20 cellular contexts compared by ENCODE assay signal in genomic region chr10:57015187-57015586, GRCh38.
A peak's percentile ranks its signal among the peaks of the same experiment; 100 is the strongest.
DNase-seq lines count a peak whose midpoint lies in the region; ATAC-seq and TF ChIP-seq lines count a peak whose summit lies in the region.
"Had no signal": no experiment of that assay in that cellular context is flagged by ENCODE, and none has a peak within 500 bp of the region (broad histone marks: within the 10 kb centered on the region; RNA-seq: fewer than 3 reads in every experiment).

No MANE protein-coding gene starts in this region.

- CTCF ChIA-PET in SK-N-SH (lab: Yijun Ruan, JAX), result no interaction called here

- H3K4me2 ChIP-seq in SK-N-SH, result no peak overlapping the region
- H3K4me2 ChIP-seq: BLaER1 treated with 17β-estradiol and CSF1 and Interleukin-3, amounts not matched to agents 10 nM and 100 nM had no signal

- no peaks in the 10 kb centered on the region for H3K4me1 Mint-ChIP-seq in glutamatergic neuron (ENCODE audit: low read depth, unreplicated experiment)

- H3K9me3 ChIP-seq in SK-N-SH, result no peaks in the 10 kb centered on the region
- H3K9me3 ChIP-seq: BLaER1 treated with 17β-estradiol and CSF1 and Interleukin-3, amounts not matched to agents 10 nM and 100 nM; MG63 had no signal

- H3K79me2 ChIP-seq in SK-N-SH (ENCODE audit: insufficient read depth), result no peaks in the 10 kb centered on the region

- no peak overlapping the region for H3K4me3 Mint-ChIP-seq in glutamatergic neuron (ENCODE audit: unreplicated experiment)
- H3K4me3 Mint-ChIP-seq: CD8-positive, alpha-beta T cell had no signal

- H3K27ac Mint-ChIP-seq in glutamatergic neuron (ENCODE audit: unreplicated experiment), result no peak overlapping the region
- H3K27ac Mint-ChIP-seq: CD8-positive, alpha-beta T cell had no signal

- ATAC-seq in left cardiac atrium, result peak; percentile 44 to 49
- ATAC-seq in HG03460 (IDR thresholded peaks at IDR 0.05; ENCODE audit: unreplicated experiment), result no peak
- no peak for ATAC-seq in HG03571 (IDR thresholded peaks at IDR 0.05; ENCODE audit: unreplicated experiment)
- ATAC-seq: CD8-positive, alpha-beta T cell; HepG2; K562 had no signal

- no peaks in the 10 kb centered on the region for H3K9me2 ChIP-seq in SK-N-SH

- DNase-seq in NCI-H146 (lab: John Stamatoyannopoulos, UW) (peak; percentile 88), NCI-H146 treated with DMSO at 0.1 percent for 48 hours (lab: John Stamatoyannopoulos, UW; ENCODE audit: unreplicated experiment) (no peak), DMS53 treated with DMSO at 0.1 percent for 48 hours (lab: John Stamatoyannopoulos, UW; ENCODE audit: unreplicated experiment) (peak; percentile 31), glutamatergic neuron (peak; percentile 14), left cardiac atrium (no peak), SK-N-SH (no peak)
- DNase-seq: 8988T; Calu3; CD8-positive, alpha-beta T cell; GM23248; MG63; NCI-H1694 had no signal

- 34% methylated on average over 6 of the region's 8 CpGs for WGBS in SK-N-SH (ENCODE audit: low lambda C conversion rate)

- H3K27me3 ChIP-seq in SK-N-SH (ENCODE audit: insufficient read depth), result no peaks in the 10 kb centered on the region
- H3K27me3 ChIP-seq: BLaER1 treated with 17β-estradiol and CSF1 and Interleukin-3, amounts not matched to agents 10 nM and 100 nM; MG63 had no signal

- H3F3A ChIP-seq in SK-N-SH (replicated peaks; ENCODE audit: insufficient read depth), result no peaks in the 10 kb centered on the region

- H3K9me3 Mint-ChIP-seq in glutamatergic neuron (ENCODE audit: unreplicated experiment), result peaks cover 2% of the 10 kb centered on the region

- TF ChIP-seq RAD21 in SK-N-SH (IDR thresholded peaks at IDR 0.05; ENCODE audit: low read length), result no peak

- POLR2A ChIA-PET in SK-N-SH (lab: Yijun Ruan, JAX), result no interaction called here

- H3K27ac ChIP-seq in SK-N-SH (ENCODE audit: low read depth in 2 of 2, low read length in 1 of 2), result no peak overlapping the region
- H3K27ac ChIP-seq: BLaER1 treated with 17β-estradiol and CSF1 and Interleukin-3, amounts not matched to agents 10 nM and 100 nM; GM23248; HL-60; SK-N-MC had no signal

- no peaks in the 10 kb centered on the region for H3K36me3 ChIP-seq in SK-N-SH (replicated peaks in 1 of 2; ENCODE audit: control insufficient read depth in 1 of 2, insufficient read depth in 2 of 2, low read length in 1 of 2)
- H3K36me3 ChIP-seq: BLaER1 treated with 17β-estradiol and CSF1 and Interleukin-3, amounts not matched to agents 10 nM and 100 nM; HAP-1; MG63 had no signal

- no peak for TF ChIP-seq CTCF in glutamatergic neuron (IDR thresholded peaks at IDR 0.05; ENCODE audit: partially characterized antibody, unreplicated experiment)
- TF ChIP-seq CTCF in SK-N-SH (IDR thresholded peaks at IDR 0.05), result no peak

- no peaks in the 10 kb centered on the region for H4K20me1 ChIP-seq in SK-N-SH (ENCODE audit: insufficient read depth)
- H4K20me1 ChIP-seq: BLaER1 treated with 17β-estradiol and CSF1 and Interleukin-3, amounts not matched to agents 10 nM and 100 nM had no signal

- no peak overlapping the region for H3K9ac ChIP-seq in SK-N-SH
- H3K9ac ChIP-seq: BLaER1 treated with 17β-estradiol and CSF1 and Interleukin-3, amounts not matched to agents 10 nM and 100 nM; GM23248 had no signal

- peaks cover 0 to 6% of the 10 kb centered on the region in 2 experiments; a peak in 1 of 4 replicates for H3K4me1 ChIP-seq in SK-N-SH (ENCODE audit: control insufficient read depth in 1 of 2, insufficient read depth in 2 of 2, low read depth in 1 of 2, low read length in 1 of 2)
- H3K4me1 ChIP-seq: BLaER1 treated with 17β-estradiol and CSF1 and Interleukin-3, amounts not matched to agents 10 nM and 100 nM had no signal

- intact Hi-C loops in left cardiac atrium (cut with DNase I), result no loop called here

- no peak overlapping the region for H3K4me3 ChIP-seq in SK-N-SH (ENCODE audit: low read depth in 2 of 2, low read length in 1 of 2)
- H3K4me3 ChIP-seq: BLaER1 treated with 17β-estradiol and CSF1 and Interleukin-3, amounts not matched to agents 10 nM and 100 nM; GM23248; HAP-1; K562; MG63; SK-N-MC had no signal

- no peak overlapping the region for H2AFZ ChIP-seq in SK-N-SH (ENCODE audit: low read depth)
- H2AFZ ChIP-seq: GM23248 had no signal

- H3K36me3 Mint-ChIP-seq in glutamatergic neuron (ENCODE audit: unreplicated experiment), result no peaks in the 10 kb centered on the region
- H3K36me3 Mint-ChIP-seq: CD8-positive, alpha-beta T cell had no signal

- TF ChIP-seq EP300 in SK-N-SH (IDR thresholded peaks at IDR 0.05; ENCODE audit: borderline replicate concordance in 1 of 2, low read depth in 1 of 2, low read length in 1 of 2), result no peak

- H3K27me3 Mint-ChIP-seq in glutamatergic neuron (ENCODE audit: unreplicated experiment), result peaks cover 3% of the 10 kb centered on the region

TF ChIP-seq in SK-N-SH, 30 proteins besides CTCF, POLR2A, EP300 and RAD21:
- TF ChIP-seq RFX5 (IDR thresholded peaks at IDR 0.05; ENCODE audit: low read length) (no peak), TAF1 (IDR thresholded peaks at IDR 0.05; ENCODE audit: borderline replicate concordance, low read depth, low read length) (no peak), FOXJ3 (CRISPR knock-in tag; IDR thresholded peaks at IDR 0.05) (no peak), GATA2 (CRISPR knock-in tag; IDR thresholded peaks at IDR 0.05) (no peak), PBX3 (IDR thresholded peaks at IDR 0.05) (no peak), RCOR1 (IDR thresholded peaks at IDR 0.05; ENCODE audit: low read length) (no peak), FOSL2 (IDR thresholded peaks at IDR 0.05; ENCODE audit: borderline replicate concordance, low read depth) (no peak), GABPA (IDR thresholded peaks at IDR 0.05; ENCODE audit: low read depth) (no peak), POLR2AphosphoS5 (IDR thresholded peaks at IDR 0.05; ENCODE audit: low read depth, low read length) (no peak), REST (IDR thresholded peaks at IDR 0.05; ENCODE audit: low read depth, low read length) (no peak), IRF3 (IDR thresholded peaks at IDR 0.05; ENCODE audit: low read depth, low read length) (no peak)
TF ChIP-seq in SK-N-SH: peak in this region for 0.

Comparison
In these comparisons a context has a peak if more than half of its experiments do, and no peak if none do; other contexts are left out.
1. DNase-seq: peak in NCI-H146 (single experiment), DMS53 treated with DMSO at 0.1 percent for 48 hours (single experiment) and glutamatergic neuron (single experiment); none in NCI-H146 treated with DMSO at 0.1 percent for 48 hours (single experiment), left cardiac atrium (single experiment) and SK-N-SH (single experiment).
2. ATAC-seq: peak in left cardiac atrium (2 of 2); none in HG03460 (single experiment) and HG03571 (single experiment).